In genomic region chr11:12189543-12190235, GRCh38 we compare ENCODE assay signal across 9 cellular contexts.
DNase-seq lines count a peak whose midpoint lies in the region; ATAC-seq, FAIRE-seq and TF ChIP-seq lines count a peak whose summit lies in the region.
"Had no signal": no experiment of that assay in that cellular context is flagged by ENCODE, and none has a peak within 500 bp of the region (broad histone marks: within the 10 kb centered on the region; RNA-seq: fewer than 3 reads in every experiment).

No MANE protein-coding gene starts in this region.

- TF ChIP-seq EP300 in HepG2 (IDR thresholded peaks at IDR 0.05; ENCODE audit: low read depth in 2 of 2, low read length in 2 of 2): no peak
- TF ChIP-seq EP300 in HepG2 (CRISPR knock-in tag; IDR thresholded peaks at IDR 0.05; ENCODE audit: borderline replicate concordance): no peak

- intact Hi-C loops in MCF 10A (cut with micrococcal nuclease): loop anchor here (1.0 kb wide), 1 partner anchor 22 kb away; no protein-coding TSS in a partner anchor
- intact Hi-C loops in HepG2 (cut with micrococcal nuclease; ENCODE audit: unreplicated experiment): no loop called here

- DNase-seq in activated T-cell treated with anti-CD3 and anti-CD28 coated beads for 1 hour (ENCODE audit: low read depth) (peak; percentile 16), activated T-cell treated with anti-CD3 and anti-CD28 coated beads for 4 hours (no peak), T follicular helper cell (ENCODE audit: low read depth) (peak; percentile 24), MCF 10A (ENCODE audit: unreplicated experiment) (peak; percentile 93), HepG2 (ENCODE audit: low spot score) (no peak), NOMO-1 treated with DMSO at 0.1 percent for 48 hours (lab: John Stamatoyannopoulos, UW; ENCODE audit: unreplicated experiment) (no peak)
- no peak for DNase-seq in stimulated activated naive CD8-positive, alpha-beta T cell treated with anti-CD3 and anti-CD28 coated beads, Interleukin-15, amount 100 ng/mL, for 72 hours
- DNase-seq: heart right ventricle had no signal

- H3K27me3 ChIP-seq in HepG2 (ENCODE audit: control insufficient read depth in 1 of 2, insufficient read depth in 2 of 2, low read length in 2 of 2): no peaks in the 10 kb centered on the region
- H3K27me3 ChIP-seq: heart right ventricle had no signal

- H4K20me1 ChIP-seq in HepG2 (ENCODE audit: insufficient read depth, low read length): no peaks in the 10 kb centered on the region

- no peak for TF ChIP-seq POLR2A in HepG2 (IDR thresholded peaks at IDR 0.05; ENCODE audit: insufficient read depth in 1 of 2, low read depth in 2 of 2, low read length in 2 of 2)

- no peak overlapping the region for H3K4me3 ChIP-seq in HepG2 (replicated peaks in 1 of 3; ENCODE audit: insufficient read depth in 1 of 3, low read depth in 2 of 3, low read length in 3 of 3)
- H3K4me3 ChIP-seq: heart right ventricle had no signal

- BruUV-seq in MCF 10A (replicated peaks; lab: Mats Ljungman, UMichigan): no TSS peak
- BruUV-seq in HepG2 (replicated peaks; lab: Mats Ljungman, UMichigan): no TSS peak

- H3K9me3 ChIP-seq in HepG2 (ENCODE audit: low read length): no peaks in the 10 kb centered on the region
- H3K9me3 ChIP-seq: heart right ventricle had no signal

- peaks cover 38% of the 10 kb centered on the region for H3K4me1 Mint-ChIP-seq in MCF 10A (ENCODE audit: insufficient read depth, unreplicated experiment)
- peaks cover 72% of the 10 kb centered on the region for H3K4me1 Mint-ChIP-seq in stimulated activated naive CD8-positive, alpha-beta T cell treated with anti-CD3 and anti-CD28 coated beads, Interleukin-15, amount 100 ng/mL, for 72 hours

- H3K4me3 Mint-ChIP-seq in MCF 10A (ENCODE audit: unreplicated experiment): peak overlapping the region; percentile 28
- H3K4me3 Mint-ChIP-seq in stimulated activated naive CD8-positive, alpha-beta T cell treated with anti-CD3 and anti-CD28 coated beads, Interleukin-15, amount 100 ng/mL, for 72 hours: peak overlapping the region; percentile 12 to 52

- POLR2A ChIA-PET in MCF 10A (lab: Yijun Ruan, JAX) (interaction anchor here (0.5 to 4.0 kb wide), 22 partner anchors 11 to 258 kb away, joined by 3 to 95 read pairs (median 4); partner anchors contain the start of gene MICAL2), HepG2 (lab: Yijun Ruan, JAX) (no interaction called here)

- peak overlapping the region; percentile 85 for H3K27ac Mint-ChIP-seq in MCF 10A (ENCODE audit: low read depth, unreplicated experiment)
- no peak overlapping the region for H3K27ac Mint-ChIP-seq in stimulated activated naive CD8-positive, alpha-beta T cell treated with anti-CD3 and anti-CD28 coated beads, Interleukin-15, amount 100 ng/mL, for 72 hours

- CTCF ChIA-PET in MCF 10A (lab: Yijun Ruan, JAX) (interaction anchor here (0.8 to 1.7 kb wide), 6 partner anchors 10 to 123 kb away, joined by 3 to 5 read pairs (median 5); no protein-coding TSS in a partner anchor), HepG2 (lab: Yijun Ruan, JAX; ENCODE audit: low intra/inter-chr PET ratio, low total read pairs) (no interaction called here)

- peak; percentile 72 for ATAC-seq in stimulated activated naive CD8-positive, alpha-beta T cell treated with anti-CD3 and anti-CD28 coated beads, Interleukin-15, amount 100 ng/mL, for 72 hours
- ATAC-seq in HepG2 (no peak), GM19463 (IDR thresholded peaks at IDR 0.05; ENCODE audit: unreplicated experiment) (no peak)
- ATAC-seq: heart right ventricle had no signal

- no peaks in the 10 kb centered on the region for H3K79me2 ChIP-seq in HepG2 (ENCODE audit: insufficient read depth, low read length)

- no peaks in the 10 kb centered on the region for H3K9me3 Mint-ChIP-seq in MCF 10A (ENCODE audit: unreplicated experiment)
- no peaks in the 10 kb centered on the region for H3K9me3 Mint-ChIP-seq in stimulated activated naive CD8-positive, alpha-beta T cell treated with anti-CD3 and anti-CD28 coated beads, Interleukin-15, amount 100 ng/mL, for 72 hours

- H3K36me3 Mint-ChIP-seq in MCF 10A (ENCODE audit: insufficient read depth, unreplicated experiment): peaks cover 16% of the 10 kb centered on the region

- H3K36me3 ChIP-seq in HepG2 (replicated peaks in 1 of 2; ENCODE audit: control insufficient read depth in 1 of 2, insufficient read depth in 2 of 2, low read length in 2 of 2): no peaks in the 10 kb centered on the region

- H2AFZ ChIP-seq in HepG2 (ENCODE audit: low read length): no peak overlapping the region

- H3K27me3 Mint-ChIP-seq in MCF 10A (ENCODE audit: insufficient read depth, unreplicated experiment): no peaks in the 10 kb centered on the region
- H3K27me3 Mint-ChIP-seq in stimulated activated naive CD8-positive, alpha-beta T cell treated with anti-CD3 and anti-CD28 coated beads, Interleukin-15, amount 100 ng/mL, for 72 hours: no peaks in the 10 kb centered on the region

- WGBS in HepG2 (ENCODE audit: low lambda C conversion rate): 75% methylated on average over 8 of the region's 8 CpGs

- FAIRE-seq in HepG2 (lab: Jason Lieb, UNC): no peak

- H3K4me1 ChIP-seq in HepG2 (ENCODE audit: insufficient read depth, low read length): no peaks in the 10 kb centered on the region

- in situ Hi-C loops in HepG2 (cut with HindIII; ENCODE audit: extremely low pct_ligation_motif_present, low pct_unique_long_range_greater_than_20kb): no loop called here

- no peak overlapping the region for H3K9ac ChIP-seq in HepG2 (ENCODE audit: insufficient read depth, low read depth, low read length)

- no peak overlapping the region for H3K27ac ChIP-seq in HepG2 (ENCODE audit: extremely low read length, insufficient read depth, low read length)

- no peak overlapping the region for H3K4me2 ChIP-seq in HepG2 (ENCODE audit: low read depth, low read length)

- TF ChIP-seq CTCF in MCF 10A (IDR thresholded peaks at IDR 0.05; ENCODE audit: unreplicated experiment): peak; percentile 30
- TF ChIP-seq CTCF in HepG2 (CRISPR knock-in tag; IDR thresholded peaks at IDR 0.05): no peak

- no peak for TF ChIP-seq RAD21 in HepG2 (CRISPR knock-in tag; IDR thresholded peaks at IDR 0.05)

TF ChIP-seq in HepG2, 621 proteins besides CTCF, POLR2A, EP300 and RAD21:
- TF ChIP-seq ZZZ3 (CRISPR knock-in tag; IDR thresholded peaks at IDR 0.05; ENCODE audit: borderline replicate concordance) (no peak), ATF2 (CRISPR knock-in tag; IDR thresholded peaks at IDR 0.05) (no peak), TCF7 (IDR thresholded peaks at IDR 0.05; ENCODE audit: low read depth) (no peak), SP1 (IDR thresholded peaks at IDR 0.05) (no peak), SP1 (CRISPR knock-in tag; IDR thresholded peaks at IDR 0.05) (no peak), ETV5 (CRISPR knock-in tag; IDR thresholded peaks at IDR 0.05; ENCODE audit: borderline replicate concordance) (no peak), ZNF232 (CRISPR knock-in tag; IDR thresholded peaks at IDR 0.05; ENCODE audit: borderline replicate concordance) (no peak), ZSCAN30 (CRISPR knock-in tag; IDR thresholded peaks at IDR 0.05) (no peak), PRDM4 (CRISPR knock-in tag; IDR thresholded peaks at IDR 0.05; ENCODE audit: borderline replicate concordance) (no peak), REPIN1 (CRISPR knock-in tag; IDR thresholded peaks at IDR 0.05; ENCODE audit: borderline replicate concordance, low read depth) (no peak), ZFP37 (CRISPR knock-in tag; IDR thresholded peaks at IDR 0.05; ENCODE audit: borderline replicate concordance) (no peak), KLF13 (CRISPR knock-in tag; IDR thresholded peaks at IDR 0.05) (no peak), MAFK (conservative IDR thresholded peaks at IDR 0.05 in 1 of 2, IDR thresholded peaks at IDR 0.05 in 1 of 2; ENCODE audit: low read length in 2 of 2) (no peak), ARNT (IDR thresholded peaks at IDR 0.05) (no peak)

Comparison
In these comparisons a context has a peak if more than half of its experiments do, and no peak if none do; other contexts are left out.
1. DNase-seq: peak in activated T-cell treated with anti-CD3 and anti-CD28 coated beads for 1 hour (single experiment), T follicular helper cell (single experiment) and MCF 10A (single experiment); none in activated T-cell treated with anti-CD3 and anti-CD28 coated beads for 4 hours (single experiment), stimulated activated naive CD8-positive, alpha-beta T cell treated with anti-CD3 and anti-CD28 coated beads, Interleukin-15, amount 100 ng/mL, for 72 hours (0 of 2), HepG2 (single experiment) and NOMO-1 treated with DMSO at 0.1 percent for 48 hours (single experiment).